Comparison of ENCODE assay signal across 27 cellular contexts in the genomic region with DNA sequence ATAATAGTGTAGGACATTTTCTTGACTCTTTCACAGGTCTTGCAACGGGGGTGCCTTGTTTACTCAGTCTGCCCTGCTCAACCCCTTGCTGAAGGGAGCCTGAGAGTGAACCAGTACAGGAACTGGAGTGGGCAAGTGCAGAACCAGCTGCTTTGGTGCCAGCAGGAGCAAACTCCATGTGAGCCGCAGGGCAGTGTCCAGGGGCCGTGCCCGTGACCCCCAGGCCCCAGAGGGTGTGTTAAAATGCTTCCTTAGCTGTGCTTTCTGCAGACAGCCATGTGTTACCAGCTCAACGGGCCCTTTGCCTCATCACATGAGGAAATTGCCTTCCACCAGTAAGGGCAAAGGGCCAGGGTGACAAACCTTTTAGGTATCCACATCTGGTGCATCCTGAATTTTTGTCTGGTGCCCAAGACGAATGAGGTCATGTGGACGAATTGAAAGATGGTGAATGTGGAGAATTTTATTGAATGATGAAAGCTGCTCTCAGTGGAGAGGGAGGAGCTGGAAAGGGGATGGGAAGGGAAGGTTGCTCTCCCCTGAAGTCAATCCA. TPM values are rescaled to one million over a fixed set of nuclear protein-coding genes. Genes with fewer than 3 reads are reported as not detected.
"Had no signal": no experiment of that assay in that cellular context is flagged by ENCODE, and none has a peak within 500 bp of the region (broad histone marks: within the 10 kb centered on the region; RNA-seq: fewer than 3 reads in every experiment).

No MANE protein-coding gene starts in this region.

- H3K36me3 ChIP-seq: colonic mucosa, esophagus squamous epithelium, heart right ventricle, neutrophil, spleen, tibial nerve, upper lobe of right lung had no signal

- H3K4me3 ChIP-seq: colonic mucosa, esophagus squamous epithelium, heart right ventricle, spleen, testis, tibial nerve, upper lobe of right lung had no signal

- DNase-seq: colonic mucosa; dermis blood vessel endothelial cell; esophagus squamous epithelium; foreskin melanocyte; heart right ventricle; hypothalamus; kidney glomerular epithelial cell; mesendoderm; naive B cell; nephron progenitor cell; spleen; stimulated activated CD4-positive, alpha-beta T cell treated with anti-CD3 and anti-CD28 coated beads, Interleukin-15, amount 100 ng/mL, for 24 hours; stimulated activated CD4-positive, alpha-beta T cell treated with anti-CD3 and anti-CD28 coated beads, Interleukin-1b, Interleukin-23, amount 100 ng/mL, for 48 hours; stimulated activated CD4-positive, alpha-beta T cell treated with anti-CD3 and anti-CD28 coated beads, Interleukin-4, amount 100 ng/mL, for 24 hours; testis; upper lobe of right lung had no signal

- H3K27ac ChIP-seq: colonic mucosa, esophagus squamous epithelium, heart right ventricle, neutrophil, spleen, testis, tibial nerve, upper lobe of right lung had no signal

- H3K27me3 ChIP-seq: colonic mucosa, esophagus squamous epithelium, heart right ventricle, neutrophil, spleen, testis, tibial nerve, upper lobe of right lung had no signal

- H3K9me3 ChIP-seq: colonic mucosa, neutrophil, testis, upper lobe of right lung had no signal

- H3K4me1 ChIP-seq: colonic mucosa, esophagus squamous epithelium, heart right ventricle, spleen, testis, tibial nerve, upper lobe of right lung had no signal

- ATAC-seq: heart right ventricle; sciatic nerve; stimulated activated memory B cell treated with anti-CD40 and anti-IgM and Interleukin-4, amounts not matched to agents 10 μg/mL and 1 μg/mL and 100 μg/mL, for 72 hours; upper lobe of right lung had no signal

RNA-seq across cellular contexts. Expression of gene OR5D13, which starts 53.6 kb away (rescaled TPM):
- total RNA-seq: colonic mucosa, dermis blood vessel endothelial cell, epithelial cell of proximal tubule, esophagus squamous epithelium, glomerular endothelial cell, heart right ventricle, liver, lung microvascular endothelial cell, osteoblast, pulmonary artery endothelial cell, sciatic nerve, skeletal muscle tissue, spleen, testis, tibial nerve, upper lobe of right lung had no signal
- polyA plus RNA-seq: heart right ventricle, liver, spleen had no signal

RNA-seq across cellular contexts. Expression of gene OR4C6, which starts 57.7 kb away (rescaled TPM):
- total RNA-seq: colonic mucosa, dermis blood vessel endothelial cell, epithelial cell of proximal tubule, esophagus squamous epithelium, glomerular endothelial cell, heart right ventricle, liver, lung microvascular endothelial cell, osteoblast, pulmonary artery endothelial cell, sciatic nerve, skeletal muscle tissue, spleen, testis, tibial nerve, upper lobe of right lung had no signal
- polyA plus RNA-seq: heart right ventricle, liver, spleen had no signal
